Comparison of ENCODE assay signal across 24 cellular contexts in genomic region chr1:33428661-33429060, GRCh38. TPM values are rescaled to one million over a fixed set of nuclear protein-coding genes. Genes with fewer than 3 reads are reported as not detected.
DNase-seq lines count a peak whose midpoint lies in the region; ATAC-seq, FAIRE-seq and TF ChIP-seq lines count a peak whose summit lies in the region.
"Had no signal": no experiment of that assay in that cellular context is flagged by ENCODE, and none has a peak within 500 bp of the region (broad histone marks: within the 10 kb centered on the region; RNA-seq: fewer than 3 reads in every experiment).

No MANE protein-coding gene starts in this region.

- peak overlapping the region; percentile 84 for H3K4me3 ChIP-seq in fibroblast of mammary gland (ENCODE audit: control insufficient read depth, low read depth, low read length)
- peak overlapping the region; percentile 67 for H3K4me3 ChIP-seq in skeletal muscle cell (ENCODE audit: low read depth, low read length)
- H3K4me3 ChIP-seq: GM12878, HAP-1, MG63 had no signal

- TF ChIP-seq POLR2A in GM12891 (IDR thresholded peaks at IDR 0.05; ENCODE audit: low read depth, low read length): no peak

- DNase-seq in DMS 273 (lab: John Stamatoyannopoulos, UW; ENCODE audit: unreplicated experiment): peak; percentile 24
- DNase-seq in DMS 273 treated with DMSO at 0.1 percent for 48 hours (lab: John Stamatoyannopoulos, UW): no peak
- peak; percentile 84 for DNase-seq in RKO (ENCODE audit: low spot score)
- DNase-seq in fibroblast of mammary gland (ENCODE audit: low read depth): no peak
- DNase-seq in skeletal muscle cell (ENCODE audit: low read depth): no peak
- DNase-seq in activated CD8-positive, alpha-beta memory T cell treated with anti-CD3 and anti-CD28 coated beads, Interleukin-2, amount 50 U/mL, for 48 hours: no peak
- DNase-seq in GM12891 (ENCODE audit: insufficient read length, low spot score): no peak
- DNase-seq: activated CD4-positive, alpha-beta T cell treated with anti-CD3 and anti-CD28 coated beads for 48 hours; activated CD8-positive, alpha-beta memory T cell treated with anti-CD3 and anti-CD28 coated beads, Interleukin-2, amount 10 ng/mL, durations not matched to agents 7 days and 5 days; activated effector memory CD4-positive, alpha-beta T cell treated with anti-CD3 and anti-CD28 coated beads, Interleukin-2, amount 50 U/mL, for 16 hours; adrenal gland; C1 segment of cervical spinal cord; esophagus squamous epithelium; heart right ventricle; MG63; NCI-H2171 treated with DMSO at 0.1 percent for 48 hours; NK-92 treated with Interleukin-12 subunit alpha and Interleukin-12 subunit beta, amount 100 ng/mL, for 24 hours; sigmoid colon; upper lobe of right lung had no signal

- no peak for TF ChIP-seq CTCF in fibroblast of mammary gland (conservative IDR thresholded peaks at IDR 0.05; ENCODE audit: control insufficient read depth, insufficient read depth, low read depth, low read length)

- no peak for FAIRE-seq in GM12891 (lab: Jason Lieb, UNC)
- FAIRE-seq: D721Med, GM12878, TTC549 had no signal

- ATAC-seq in GM21360 (IDR thresholded peaks at IDR 0.05; ENCODE audit: unreplicated experiment): no peak
- ATAC-seq: activated CD8-positive, alpha-beta memory T cell treated with anti-CD3 and anti-CD28 coated beads, Interleukin-2, amount 10 ng/mL, durations not matched to agents 7 days and 5 days; GM12878; heart right ventricle; upper lobe of right lung had no signal

TF ChIP-seq in GM12891, 5 proteins besides CTCF, POLR2A, EP300 and RAD21:
- TF ChIP-seq PAX5 (IDR thresholded peaks at IDR 0.05; ENCODE audit: insufficient read depth, low read length, severe bottlenecking) (no peak), TAF1 (IDR thresholded peaks at IDR 0.05; ENCODE audit: low read depth, low read length) (no peak), POLR2AphosphoS5 (IDR thresholded peaks at IDR 0.05; ENCODE audit: low read depth, low read length) (no peak), SPI1 (IDR thresholded peaks at IDR 0.05; ENCODE audit: low read depth, low read length) (no peak), POU2F2 (IDR thresholded peaks at IDR 0.05; ENCODE audit: low read depth, low read length) (no peak)

RNA-seq across cellular contexts. Expression of gene PHC2, which starts 2.2 kb away (rescaled TPM):
- polyA plus RNA-seq in GM12891 (2012; ENCODE audit: low read depth, missing spikeins): 12.1 TPM

RNA-seq across cellular contexts. Expression of gene ZSCAN20, which starts 43.8 kb away (rescaled TPM):
- polyA plus RNA-seq in GM12891 (2012; ENCODE audit: low read depth, missing spikeins): 0.90 TPM

Comparison
In these comparisons a context has a peak if more than half of its experiments do, and no peak if none do; other contexts are left out.
1. DNase-seq: peak in DMS 273 (single experiment) and RKO (single experiment); none in DMS 273 treated with DMSO at 0.1 percent for 48 hours (single experiment), fibroblast of mammary gland (single experiment), skeletal muscle cell (single experiment), activated CD8-positive, alpha-beta memory T cell treated with anti-CD3 and anti-CD28 coated beads, Interleukin-2, amount 50 U/mL, for 48 hours (single experiment) and GM12891 (single experiment).